Comparison of ENCODE assay signal across 13 cellular contexts in genomic region chr2:183057333-183057985, GRCh38. TPM values are rescaled to one million over a fixed set of nuclear protein-coding genes. Genes with fewer than 3 reads are reported as not detected.
DNase-seq lines count a peak whose midpoint lies in the region; ATAC-seq and TF ChIP-seq lines count a peak whose summit lies in the region.
"Had no signal": no experiment of that assay in that cellular context is flagged by ENCODE, and none has a peak within 500 bp of the region (broad histone marks: within the 10 kb centered on the region; RNA-seq: fewer than 3 reads in every experiment).

No MANE protein-coding gene starts in this region.

- H3K9me3 ChIP-seq in Caco-2 (no peaks in the 10 kb centered on the region), PC-9 (ENCODE audit: insufficient read depth, low read depth) (no peaks in the 10 kb centered on the region)
- no peaks in the 10 kb centered on the region for H3K9me3 ChIP-seq in CD8-positive, alpha-beta memory T cell (ENCODE audit: low read length)
- H3K9me3 ChIP-seq: HAP-1, upper lobe of left lung had no signal

- H3K9me3 Mint-ChIP-seq in Caco-2 (ENCODE audit: unreplicated experiment): no peaks in the 10 kb centered on the region
- no peaks in the 10 kb centered on the region for H3K9me3 Mint-ChIP-seq in CD8-positive, alpha-beta memory T cell
- H3K9me3 Mint-ChIP-seq: activated CD4-positive, alpha-beta memory T cell treated with anti-CD3 and anti-CD28 coated beads for 36 hours had no signal

- H3K4me2 ChIP-seq in PC-9: no peak overlapping the region

- no peak overlapping the region for H3K27ac Mint-ChIP-seq in Caco-2 (ENCODE audit: unreplicated experiment)
- H3K27ac Mint-ChIP-seq in CD8-positive, alpha-beta memory T cell: no peak overlapping the region
- H3K27ac Mint-ChIP-seq: activated CD4-positive, alpha-beta memory T cell treated with anti-CD3 and anti-CD28 coated beads for 36 hours had no signal

- peak; percentile 37 for ATAC-seq in GM21360 (IDR thresholded peaks at IDR 0.05; ENCODE audit: unreplicated experiment)
- ATAC-seq in HG02981 (IDR thresholded peaks at IDR 0.05; ENCODE audit: unreplicated experiment): peak; percentile 48
- ATAC-seq: Right ventricle myocardium inferior had no signal

- peaks cover 14% of the 10 kb centered on the region for H3F3A ChIP-seq in PC-9 (ENCODE audit: insufficient read depth, low read depth)

- TSS peak; percentile 27 for BruUV-seq in Caco-2 (replicated peaks; lab: Mats Ljungman, UMichigan)
- BruUV-seq in PC-9 (replicated peaks; lab: Mats Ljungman, UMichigan): no TSS peak

- peak overlapping the region; percentile 8; the same call in 1 of the 2 replicates for H2AFZ ChIP-seq in PC-9

- H3K36me3 Mint-ChIP-seq in Caco-2 (ENCODE audit: insufficient read depth, unreplicated experiment): no peaks in the 10 kb centered on the region
- H3K36me3 Mint-ChIP-seq in CD8-positive, alpha-beta memory T cell: no peaks in the 10 kb centered on the region
- H3K36me3 Mint-ChIP-seq: activated CD4-positive, alpha-beta memory T cell treated with anti-CD3 and anti-CD28 coated beads for 36 hours had no signal

- POLR2A ChIA-PET in Caco-2 (lab: Charles Lee): no interaction called here
- POLR2A ChIA-PET in PC-9 (lab: Charles Lee; ENCODE audit: unreplicated experiment): no interaction called here
- POLR2A ChIA-PET in CD8-positive, alpha-beta memory T cell (lab: Charles Lee): no interaction called here

- CTCF ChIA-PET in Caco-2 (lab: Charles Lee) (no interaction called here), PC-9 (lab: Charles Lee) (no interaction called here)
- CTCF ChIA-PET in CD8-positive, alpha-beta memory T cell (lab: Charles Lee): no interaction called here

- H3K27me3 Mint-ChIP-seq in Caco-2 (ENCODE audit: insufficient read depth, unreplicated experiment): no peaks in the 10 kb centered on the region
- peaks cover 15 to 55% of the 10 kb centered on the region in 2 donors for H3K27me3 Mint-ChIP-seq in CD8-positive, alpha-beta memory T cell

- peaks cover 18% of the 10 kb centered on the region for H3K4me1 Mint-ChIP-seq in Caco-2 (ENCODE audit: low read depth, unreplicated experiment)
- no peaks in the 10 kb centered on the region for H3K4me1 Mint-ChIP-seq in CD8-positive, alpha-beta memory T cell

- H3K36me3 ChIP-seq in Caco-2 (ENCODE audit: control insufficient read depth, insufficient read depth, low read length): no peaks in the 10 kb centered on the region
- no peaks in the 10 kb centered on the region for H3K36me3 ChIP-seq in PC-9 (ENCODE audit: low read depth)
- H3K36me3 ChIP-seq in CD8-positive, alpha-beta memory T cell (ENCODE audit: insufficient read depth, low read length): no peaks in the 10 kb centered on the region
- H3K36me3 ChIP-seq: HAP-1, upper lobe of left lung had no signal

- no peaks in the 10 kb centered on the region for H3K79me2 ChIP-seq in PC-9 (ENCODE audit: low read depth)

- H3K27ac ChIP-seq in PC-9: no peak overlapping the region
- no peak overlapping the region for H3K27ac ChIP-seq in CD8-positive, alpha-beta memory T cell (ENCODE audit: low read depth, low read length)
- H3K27ac ChIP-seq: upper lobe of left lung had no signal

- no peak overlapping the region for H3K4me3 ChIP-seq in Caco-2 (ENCODE audit: low read depth, low read length)
- H3K4me3 ChIP-seq in PC-9: no peak overlapping the region
- no peak overlapping the region for H3K4me3 ChIP-seq in CD8-positive, alpha-beta memory T cell (ENCODE audit: low read length)
- H3K4me3 ChIP-seq: HAP-1, upper lobe of left lung had no signal

- H3K4me1 ChIP-seq in Caco-2: peaks cover 42% of the 10 kb centered on the region
- H3K4me1 ChIP-seq in PC-9 (replicated peaks; ENCODE audit: insufficient read depth): peaks cover 16% of the 10 kb centered on the region
- H3K4me1 ChIP-seq in CD8-positive, alpha-beta memory T cell (ENCODE audit: insufficient read depth, low read length): no peaks in the 10 kb centered on the region

- intact Hi-C loops in Caco-2 (cut with micrococcal nuclease; ENCODE audit: unreplicated experiment) (loop anchor here (1.0 kb wide), 3 partner anchors 19 to 67 kb away; partner anchors contain the start of genes DUSP19, NCKAP1 and NUP35), PC-9 (cut with micrococcal nuclease; ENCODE audit: unreplicated experiment) (no loop called here)

- DNase-seq in Caco-2 (no peak), PC-9 (peak in 1 of 2 experiments; percentile 33), NCI-H1694 (lab: John Stamatoyannopoulos, UW) (no peak), nucleus accumbens (lab: John Stamatoyannopoulos, UW) (no peak)
- DNase-seq in CD8-positive, alpha-beta memory T cell: no peak
- DNase-seq in activated CD8-positive, alpha-beta memory T cell treated with anti-CD3 and anti-CD28 coated beads, Interleukin-2, amount 50 U/mL, for 4 hours: no peak
- DNase-seq: activated CD4-positive, alpha-beta memory T cell treated with anti-CD3 and anti-CD28 coated beads for 36 hours; amniotic stem cell; upper lobe of left lung had no signal

- H3K4me3 Mint-ChIP-seq in Caco-2 (ENCODE audit: unreplicated experiment): no peak overlapping the region
- H3K4me3 Mint-ChIP-seq in CD8-positive, alpha-beta memory T cell: no peak overlapping the region
- H3K4me3 Mint-ChIP-seq: activated CD4-positive, alpha-beta memory T cell treated with anti-CD3 and anti-CD28 coated beads for 36 hours had no signal

- no peak for TF ChIP-seq CTCF in Caco-2 (IDR thresholded peaks at IDR 0.05; ENCODE audit: insufficient read depth in 1 of 2, low read depth in 1 of 2, low read length in 1 of 2, severe bottlenecking in 1 of 2, unreplicated experiment in 1 of 2)
- no peak for TF ChIP-seq CTCF in PC-9 (conservative IDR thresholded peaks at IDR 0.05)

- H4K20me1 ChIP-seq in PC-9 (ENCODE audit: insufficient read depth): no peaks in the 10 kb centered on the region

- no peaks in the 10 kb centered on the region for H3K9me2 ChIP-seq in PC-9 (ENCODE audit: insufficient read depth)

- H3K27me3 ChIP-seq in Caco-2 (replicated peaks; ENCODE audit: control insufficient read depth, insufficient read depth, low read length): no peaks in the 10 kb centered on the region
- no peaks in the 10 kb centered on the region for H3K27me3 ChIP-seq in PC-9 (ENCODE audit: insufficient read depth, low read depth)
- no peaks in the 10 kb centered on the region for H3K27me3 ChIP-seq in CD8-positive, alpha-beta memory T cell (ENCODE audit: insufficient read depth, low read length, poor library complexity, severe bottlenecking)
- H3K27me3 ChIP-seq: upper lobe of left lung had no signal

RNA-seq across cellular contexts. Expression of gene NCKAP1, which starts 19.2 kb away (rescaled TPM):
- total RNA-seq in Caco-2 (2022): 154 and 162 TPM in 2 replicates
- total RNA-seq in PC-9 (2021): 274 and 308 TPM in 2 replicates
- 1 to 10 TPM; 6.2 to 8.7 TPM for total RNA-seq in CD8-positive, alpha-beta memory T cell
- 0.51 TPM for polyA plus RNA-seq in CD8-positive, alpha-beta memory T cell

RNA-seq across cellular contexts. Expression of gene DUSP19, which starts 21.1 kb away (rescaled TPM):
- 3.6 and 3.9 TPM in 2 replicates for total RNA-seq in Caco-2 (2022)
- 6.2 and 8.6 TPM in 2 replicates for total RNA-seq in PC-9 (2021)
- 1 to 10 TPM; 3.5 to 3.6 TPM for total RNA-seq in CD8-positive, alpha-beta memory T cell
- polyA plus RNA-seq in CD8-positive, alpha-beta memory T cell: 0.76 TPM

Comparison
In these comparisons a context has a peak if more than half of its experiments do, and no peak if none do; other contexts are left out.
1. RNA of gene NCKAP1, which starts 19.2 kb away (total RNA-seq): 274 to 308 TPM in PC-9 and 154 to 162 TPM in Caco-2; 6.2 to 8.7 TPM in CD8-positive, alpha-beta memory T cell; every median in the first group is over 10 times any median in the second.